ENCODE assay signal across 2 cellular contexts in the genomic region with DNA sequence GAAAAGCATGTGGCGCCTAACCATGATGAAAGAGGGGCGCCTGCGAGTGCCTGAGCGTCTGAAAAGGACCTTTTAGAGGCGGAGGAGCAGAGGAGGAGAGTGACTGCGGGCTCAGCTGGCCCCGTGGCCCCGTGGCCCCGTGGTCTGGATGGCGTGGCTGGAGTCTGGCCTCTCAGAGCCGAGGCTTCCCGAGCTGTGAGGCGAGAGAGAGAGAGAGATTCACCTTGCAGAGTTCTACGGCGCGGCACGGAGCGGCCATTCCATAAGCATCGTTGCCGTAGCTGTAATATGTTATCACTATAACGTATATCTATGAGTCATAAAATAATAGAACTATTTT.
TF ChIP-seq lines count a peak whose summit lies in the region.

No MANE protein-coding gene starts in this region.

TF ChIP-seq in liver, 16 proteins besides CTCF, POLR2A, EP300 and RAD21:
- TF ChIP-seq, protein P1, sequence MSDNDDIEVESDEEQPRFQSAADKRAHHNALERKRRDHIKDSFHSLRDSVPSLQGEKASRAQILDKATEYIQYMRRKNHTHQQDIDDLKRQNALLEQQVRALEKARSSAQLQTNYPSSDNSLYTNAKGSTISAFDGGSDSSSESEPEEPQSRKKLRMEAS (IDR thresholded peaks at IDR 0.05) = no peak
- TF ChIP-seq GABPA (IDR thresholded peaks at IDR 0.05 in 1 of 2, conservative IDR thresholded peaks at IDR 0.05 in 1 of 2) = no peak

TF ChIP-seq in HepG2, 621 proteins besides CTCF, POLR2A, EP300 and RAD21:
- TF ChIP-seq KMT2B (CRISPR knock-in tag; IDR thresholded peaks at IDR 0.05) (no peak), MYNN (CRISPR knock-in tag; IDR thresholded peaks at IDR 0.05; ENCODE audit: low read depth) (no peak), ZNF274 (CRISPR knock-in tag; IDR thresholded peaks at IDR 0.05) (no peak), SOX5 (CRISPR knock-in tag; IDR thresholded peaks at IDR 0.05; ENCODE audit: borderline replicate concordance) (no peak), RFX1 (IDR thresholded peaks at IDR 0.05) (no peak), JARID2 (CRISPR knock-in tag; IDR thresholded peaks at IDR 0.05; ENCODE audit: insufficient replicate concordance) (no peak), ZNF558 (CRISPR knock-in tag; IDR thresholded peaks at IDR 0.05; ENCODE audit: borderline replicate concordance) (no peak), HOXA9 (CRISPR knock-in tag; IDR thresholded peaks at IDR 0.05; ENCODE audit: borderline replicate concordance) (no peak), ZNF263 (CRISPR knock-in tag; IDR thresholded peaks at IDR 0.05) (no peak)
